In the genomic region with DNA sequence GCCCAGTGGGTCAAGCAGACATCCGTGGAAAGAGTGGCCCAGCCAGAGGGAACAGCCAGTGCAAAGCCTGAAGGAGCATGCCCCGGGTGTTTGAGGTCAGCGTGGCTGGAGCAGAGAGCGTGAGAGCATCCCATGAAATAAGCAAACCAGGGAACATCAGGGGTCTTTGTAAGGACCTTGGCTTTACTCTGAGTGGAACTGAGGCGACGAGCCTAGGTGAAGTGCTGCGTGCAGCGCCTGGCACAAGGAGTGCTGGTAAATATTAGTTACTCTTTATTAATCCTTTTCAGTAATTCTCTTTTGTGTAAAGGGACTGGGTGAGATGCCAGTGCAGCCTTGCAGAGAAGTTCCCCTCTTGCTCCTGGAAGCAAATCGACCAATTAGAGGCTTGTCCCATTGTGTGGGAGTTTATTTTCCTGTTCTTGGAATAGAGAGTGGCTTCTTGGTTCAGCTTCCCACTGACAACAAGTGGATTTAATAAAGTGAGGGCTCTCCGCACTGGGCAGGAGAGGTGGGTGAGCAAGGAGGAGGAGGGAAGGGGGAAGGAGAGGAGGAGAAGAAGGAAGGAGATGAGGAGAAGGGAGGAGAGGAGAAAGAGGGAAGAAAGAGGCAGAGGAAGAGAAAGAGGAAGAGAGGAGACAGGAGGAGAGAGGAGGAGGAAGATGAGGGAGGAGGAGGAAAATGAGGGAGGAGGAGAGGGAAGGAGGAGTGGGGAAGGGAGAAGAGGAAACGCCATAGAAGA, we compare ENCODE assay signal across 16 cellular contexts.
"Had no signal": no experiment of that assay in that cellular context is flagged by ENCODE, and none has a peak within 500 bp of the region (broad histone marks: within the 10 kb centered on the region; RNA-seq: fewer than 3 reads in every experiment).

No MANE protein-coding gene starts in this region.

- H3K36me3 ChIP-seq: left lung, ovary, spleen, tibial artery had no signal

- H3K27me3 ChIP-seq: ovary had no signal

- H3K9me3 ChIP-seq: left lung, ovary, spleen, tibial artery had no signal

- H3K4me1 ChIP-seq: left lung, spleen, tibial artery had no signal

- ATAC-seq: left lung; stimulated activated memory B cell treated with anti-CD40 and anti-IgM and Interleukin-4, amounts not matched to agents 10 μg/mL and 1 μg/mL and 100 μg/mL, for 72 hours had no signal

- H3K27ac ChIP-seq: dorsolateral prefrontal cortex, epithelial cell of prostate, left lung, ovary, spleen, tibial artery had no signal

- H3K4me1 Mint-ChIP-seq: stimulated activated memory B cell treated with anti-CD40 and anti-IgM and Interleukin-4, amounts not matched to agents 10 μg/mL and 1 μg/mL and 100 μg/mL, for 72 hours had no signal

- H3K27me3 Mint-ChIP-seq: activated naive CD8-positive, alpha-beta T cell had no signal

- H3K9me3 Mint-ChIP-seq: activated CD4-positive, alpha-beta memory T cell treated with anti-CD3 and anti-CD28 coated beads for 36 hours; neural crest cell; stimulated activated memory B cell treated with anti-CD40 and anti-IgM and Interleukin-4, amounts not matched to agents 10 μg/mL and 1 μg/mL and 100 μg/mL, for 72 hours had no signal

- H3K4me3 ChIP-seq: dorsolateral prefrontal cortex, left lung, ovary, spleen, tibial artery had no signal

- H3K27ac Mint-ChIP-seq: activated CD4-positive, alpha-beta memory T cell treated with anti-CD3 and anti-CD28 coated beads for 36 hours; activated naive CD8-positive, alpha-beta T cell; stimulated activated memory B cell treated with anti-CD40 and anti-IgM and Interleukin-4, amounts not matched to agents 10 μg/mL and 1 μg/mL and 100 μg/mL, for 72 hours had no signal

- H3K4me3 Mint-ChIP-seq: activated CD4-positive, alpha-beta memory T cell treated with anti-CD3 and anti-CD28 coated beads for 36 hours; activated naive CD8-positive, alpha-beta T cell; neural crest cell; stimulated activated memory B cell treated with anti-CD40 and anti-IgM and Interleukin-4, amounts not matched to agents 10 μg/mL and 1 μg/mL and 100 μg/mL, for 72 hours had no signal

- FAIRE-seq: colon, kidney, TTC549 had no signal

- DNase-seq: activated CD4-positive, alpha-beta memory T cell treated with anti-CD3 and anti-CD28 coated beads for 36 hours; foreskin fibroblast; kidney; ovary; retina; spleen; stimulated activated CD4-positive, alpha-beta T cell treated with anti-CD3 and anti-CD28 coated beads, Interleukin-4, amount 100 ng/mL, for 4 hours; tibial artery had no signal

- H3K36me3 Mint-ChIP-seq: activated CD4-positive, alpha-beta memory T cell treated with anti-CD3 and anti-CD28 coated beads for 36 hours; activated naive CD8-positive, alpha-beta T cell; stimulated activated memory B cell treated with anti-CD40 and anti-IgM and Interleukin-4, amounts not matched to agents 10 μg/mL and 1 μg/mL and 100 μg/mL, for 72 hours had no signal
